In genomic region chr10:77913090-77913489, GRCh38 we compare ENCODE assay signal across 1 cellular context.
TF ChIP-seq lines count a peak whose summit lies in the region.

No MANE protein-coding gene starts in this region.

TF ChIP-seq in GM23338, 12 proteins besides CTCF, POLR2A, EP300 and RAD21 (continued from another document):
- TF ChIP-seq, protein P1, sequence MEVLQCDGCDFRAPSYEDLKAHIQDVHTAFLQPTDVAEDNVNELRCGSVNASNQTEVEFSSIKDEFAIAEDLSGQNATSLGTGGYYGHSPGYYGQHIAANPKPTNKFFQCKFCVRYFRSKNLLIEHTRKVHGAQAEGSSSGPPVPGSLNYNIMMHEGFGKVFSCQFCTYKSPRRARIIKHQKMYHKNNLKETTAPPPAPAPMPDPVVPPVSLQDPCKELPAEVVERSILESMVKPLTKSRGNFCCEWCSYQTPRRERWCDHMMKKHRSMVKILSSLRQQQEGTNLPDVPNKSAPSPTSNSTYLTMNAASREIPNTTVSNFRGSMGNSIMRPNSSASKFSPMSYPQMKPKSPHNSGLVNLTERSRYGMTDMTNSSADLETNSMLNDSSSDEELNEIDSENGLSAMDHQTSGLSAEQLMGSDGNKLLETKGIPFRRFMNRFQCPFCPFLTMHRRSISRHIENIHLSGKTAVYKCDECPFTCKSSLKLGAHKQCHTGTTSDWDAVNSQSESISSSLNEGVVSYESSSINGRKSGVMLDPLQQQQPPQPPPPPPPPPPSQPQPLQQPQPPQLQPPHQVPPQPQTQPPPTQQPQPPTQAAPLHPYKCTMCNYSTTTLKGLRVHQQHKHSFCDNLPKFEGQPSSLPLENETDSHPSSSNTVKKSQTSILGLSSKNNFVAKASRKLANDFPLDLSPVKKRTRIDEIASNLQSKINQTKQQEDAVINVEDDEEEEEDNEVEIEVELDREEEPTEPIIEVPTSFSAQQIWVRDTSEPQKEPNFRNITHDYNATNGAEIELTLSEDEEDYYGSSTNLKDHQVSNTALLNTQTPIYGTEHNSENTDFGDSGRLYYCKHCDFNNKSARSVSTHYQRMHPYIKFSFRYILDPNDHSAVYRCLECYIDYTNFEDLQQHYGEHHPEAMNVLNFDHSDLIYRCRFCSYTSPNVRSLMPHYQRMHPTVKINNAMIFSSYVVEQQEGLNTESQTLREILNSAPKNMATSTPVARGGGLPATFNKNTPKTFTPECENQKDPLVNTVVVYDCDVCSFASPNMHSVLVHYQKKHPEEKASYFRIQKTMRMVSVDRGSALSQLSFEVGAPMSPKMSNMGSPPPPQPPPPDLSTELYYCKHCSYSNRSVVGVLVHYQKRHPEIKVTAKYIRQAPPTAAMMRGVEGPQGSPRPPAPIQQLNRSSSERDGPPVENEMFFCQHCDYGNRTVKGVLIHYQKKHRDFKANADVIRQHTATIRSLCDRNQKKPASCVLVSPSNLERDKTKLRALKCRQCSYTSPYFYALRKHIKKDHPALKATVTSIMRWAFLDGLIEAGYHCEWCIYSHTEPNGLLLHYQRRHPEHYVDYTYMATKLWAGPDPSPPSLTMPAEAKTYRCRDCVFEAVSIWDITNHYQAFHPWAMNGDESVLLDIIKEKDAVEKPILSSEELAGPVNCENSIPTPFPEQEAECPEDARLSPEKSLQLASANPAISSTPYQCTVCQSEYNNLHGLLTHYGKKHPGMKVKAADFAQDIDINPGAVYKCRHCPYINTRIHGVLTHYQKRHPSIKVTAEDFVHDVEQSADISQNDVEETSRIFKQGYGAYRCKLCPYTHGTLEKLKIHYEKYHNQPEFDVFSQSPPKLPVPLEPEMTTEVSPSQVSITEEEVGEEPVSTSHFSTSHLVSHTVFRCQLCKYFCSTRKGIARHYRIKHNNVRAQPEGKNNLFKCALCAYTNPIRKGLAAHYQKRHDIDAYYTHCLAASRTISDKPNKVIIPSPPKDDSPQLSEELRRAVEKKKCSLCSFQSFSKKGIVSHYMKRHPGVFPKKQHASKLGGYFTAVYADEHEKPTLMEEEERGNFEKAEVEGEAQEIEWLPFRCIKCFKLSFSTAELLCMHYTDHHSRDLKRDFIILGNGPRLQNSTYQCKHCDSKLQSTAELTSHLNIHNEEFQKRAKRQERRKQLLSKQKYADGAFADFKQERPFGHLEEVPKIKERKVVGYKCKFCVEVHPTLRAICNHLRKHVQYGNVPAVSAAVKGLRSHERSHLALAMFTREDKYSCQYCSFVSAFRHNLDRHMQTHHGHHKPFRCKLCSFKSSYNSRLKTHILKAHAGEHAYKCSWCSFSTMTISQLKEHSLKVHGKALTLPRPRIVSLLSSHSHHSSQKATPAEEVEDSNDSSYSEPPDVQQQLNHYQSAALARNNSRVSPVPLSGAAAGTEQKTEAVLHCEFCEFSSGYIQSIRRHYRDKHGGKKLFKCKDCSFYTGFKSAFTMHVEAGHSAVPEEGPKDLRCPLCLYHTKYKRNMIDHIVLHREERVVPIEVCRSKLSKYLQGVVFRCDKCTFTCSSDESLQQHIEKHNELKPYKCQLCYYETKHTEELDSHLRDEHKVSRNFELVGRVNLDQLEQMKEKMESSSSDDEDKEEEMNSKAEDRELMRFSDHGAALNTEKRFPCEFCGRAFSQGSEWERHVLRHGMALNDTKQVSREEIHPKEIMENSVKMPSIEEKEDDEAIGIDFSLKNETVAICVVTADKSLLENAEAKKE (CRISPR knock-in tag; IDR thresholded peaks at IDR 0.05) = no peak
- no peak for TF ChIP-seq NANOG (IDR thresholded peaks at IDR 0.05; ENCODE audit: borderline replicate concordance)
- no peak for TF ChIP-seq POLR2AphosphoS5 (IDR thresholded peaks at IDR 0.05; ENCODE audit: low read depth)
- TF ChIP-seq ZNF331 (CRISPR knock-in tag; IDR thresholded peaks at IDR 0.05; ENCODE audit: low read depth) = no peak
- no peak for TF ChIP-seq CREB1 (CRISPR knock-in tag; IDR thresholded peaks at IDR 0.05; ENCODE audit: low read depth)
- TF ChIP-seq EZH2 (IDR thresholded peaks at IDR 0.05; ENCODE audit: low read depth, unreplicated experiment) = no peak
- TF ChIP-seq, protein P2, sequence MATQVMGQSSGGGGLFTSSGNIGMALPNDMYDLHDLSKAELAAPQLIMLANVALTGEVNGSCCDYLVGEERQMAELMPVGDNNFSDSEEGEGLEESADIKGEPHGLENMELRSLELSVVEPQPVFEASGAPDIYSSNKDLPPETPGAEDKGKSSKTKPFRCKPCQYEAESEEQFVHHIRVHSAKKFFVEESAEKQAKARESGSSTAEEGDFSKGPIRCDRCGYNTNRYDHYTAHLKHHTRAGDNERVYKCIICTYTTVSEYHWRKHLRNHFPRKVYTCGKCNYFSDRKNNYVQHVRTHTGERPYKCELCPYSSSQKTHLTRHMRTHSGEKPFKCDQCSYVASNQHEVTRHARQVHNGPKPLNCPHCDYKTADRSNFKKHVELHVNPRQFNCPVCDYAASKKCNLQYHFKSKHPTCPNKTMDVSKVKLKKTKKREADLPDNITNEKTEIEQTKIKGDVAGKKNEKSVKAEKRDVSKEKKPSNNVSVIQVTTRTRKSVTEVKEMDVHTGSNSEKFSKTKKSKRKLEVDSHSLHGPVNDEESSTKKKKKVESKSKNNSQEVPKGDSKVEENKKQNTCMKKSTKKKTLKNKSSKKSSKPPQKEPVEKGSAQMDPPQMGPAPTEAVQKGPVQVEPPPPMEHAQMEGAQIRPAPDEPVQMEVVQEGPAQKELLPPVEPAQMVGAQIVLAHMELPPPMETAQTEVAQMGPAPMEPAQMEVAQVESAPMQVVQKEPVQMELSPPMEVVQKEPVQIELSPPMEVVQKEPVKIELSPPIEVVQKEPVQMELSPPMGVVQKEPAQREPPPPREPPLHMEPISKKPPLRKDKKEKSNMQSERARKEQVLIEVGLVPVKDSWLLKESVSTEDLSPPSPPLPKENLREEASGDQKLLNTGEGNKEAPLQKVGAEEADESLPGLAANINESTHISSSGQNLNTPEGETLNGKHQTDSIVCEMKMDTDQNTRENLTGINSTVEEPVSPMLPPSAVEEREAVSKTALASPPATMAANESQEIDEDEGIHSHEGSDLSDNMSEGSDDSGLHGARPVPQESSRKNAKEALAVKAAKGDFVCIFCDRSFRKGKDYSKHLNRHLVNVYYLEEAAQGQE (IDR thresholded peaks at IDR 0.05; ENCODE audit: unreplicated experiment) = no peak
- TF ChIP-seq, protein P3, sequence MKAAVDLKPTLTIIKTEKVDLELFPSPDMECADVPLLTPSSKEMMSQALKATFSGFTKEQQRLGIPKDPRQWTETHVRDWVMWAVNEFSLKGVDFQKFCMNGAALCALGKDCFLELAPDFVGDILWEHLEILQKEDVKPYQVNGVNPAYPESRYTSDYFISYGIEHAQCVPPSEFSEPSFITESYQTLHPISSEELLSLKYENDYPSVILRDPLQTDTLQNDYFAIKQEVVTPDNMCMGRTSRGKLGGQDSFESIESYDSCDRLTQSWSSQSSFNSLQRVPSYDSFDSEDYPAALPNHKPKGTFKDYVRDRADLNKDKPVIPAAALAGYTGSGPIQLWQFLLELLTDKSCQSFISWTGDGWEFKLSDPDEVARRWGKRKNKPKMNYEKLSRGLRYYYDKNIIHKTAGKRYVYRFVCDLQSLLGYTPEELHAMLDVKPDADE (IDR thresholded peaks at IDR 0.05) = no peak
- no peak for TF ChIP-seq EZH2phosphoT487 (IDR thresholded peaks at IDR 0.05; ENCODE audit: unreplicated experiment)
TF ChIP-seq in GM23338: peak in this region for 0.
